In genomic region chr16:67926181-67926742, GRCh38 we compare ENCODE assay signal across 8 cellular contexts. TPM values are rescaled to one million over a fixed set of nuclear protein-coding genes. Genes with fewer than 3 reads are reported as not detected.
A peak's percentile ranks its signal among the peaks of the same experiment; 100 is the strongest.
DNase-seq lines count a peak whose midpoint lies in the region; TF ChIP-seq lines count a peak whose summit lies in the region.

No MANE protein-coding gene starts in this region.

- no peaks in the 10 kb centered on the region for H3K9me3 Mint-ChIP-seq in immature natural killer cell

- no peak overlapping the region for H3K4me3 Mint-ChIP-seq in immature natural killer cell

- H3K27ac Mint-ChIP-seq in immature natural killer cell, result peak overlapping the region in 1 of 6 donors; percentile 51

- H3K27me3 Mint-ChIP-seq in immature natural killer cell (ENCODE audit: low read depth in 3 of 3), result peaks cover 0 to 3% (median 2%) of the 10 kb centered on the region in 3 donors

- peak; percentile 21 for TF ChIP-seq CTCF in GM12873 (IDR thresholded peaks at IDR 0.05; ENCODE audit: insufficient read depth, low read depth, low read length, missing control alignments)

- H3K4me1 Mint-ChIP-seq in immature natural killer cell, result peaks cover 0 to 9% of the 10 kb centered on the region in 2 donors

- no peaks in the 10 kb centered on the region for H3K36me3 Mint-ChIP-seq in immature natural killer cell

- DNase-seq in NCI-H2171 treated with DMSO at 0.1 percent for 48 hours (lab: John Stamatoyannopoulos, UW), result peak; percentile 98
- peak; percentile 81 for DNase-seq in dermis blood vessel endothelial cell
- DNase-seq in pulmonary artery endothelial cell (ENCODE audit: low read depth, low spot score), result peak; percentile 43
- no peak for DNase-seq in stimulated activated CD4-positive, alpha-beta T cell treated with anti-CD3 and anti-CD28 coated beads, Interleukin-2, amount 100 ng/mL, for 48 hours
- DNase-seq in epidermal melanocyte (ENCODE audit: insufficient read length, low spot score), result no peak
- DNase-seq in immature natural killer cell, result no peak
- no peak for DNase-seq in stimulated activated CD4-positive, alpha-beta T cell treated with anti-CD3 and anti-CD28 coated beads, Interleukin-4, amount 100 ng/mL, for 24 hours

RNA-seq across cellular contexts. Expression of gene CTRL, which starts 5.4 kb away (rescaled TPM):
- total RNA-seq in dermis blood vessel endothelial cell (0.17 and 0.88 TPM in 2 replicates), pulmonary artery endothelial cell (0.26 and 0.35 TPM in 2 replicates)
- polyA plus RNA-seq in immature natural killer cell, result 1 to 10 TPM in 2 of 3 donors, under 1 TPM in 1; 0.59 to 2.9 (median 2.0) TPM

RNA-seq across cellular contexts. Expression of gene PSMB10, which starts 10.4 kb away (rescaled TPM):
- total RNA-seq in dermis blood vessel endothelial cell, result 46.8 and 95.8 TPM in 2 replicates
- total RNA-seq in pulmonary artery endothelial cell, result 58.8 and 87.0 TPM in 2 replicates
- 1,000 to 10,000 TPM in 2 of 3 donors, 100 to 1,000 TPM in 1; 893 to 1,468 (median 1,114) TPM for polyA plus RNA-seq in immature natural killer cell

RNA-seq across cellular contexts. Expression of gene LCAT, which starts 17.7 kb away (rescaled TPM):
- total RNA-seq in dermis blood vessel endothelial cell (3.3 and 6.5 TPM in 2 replicates), pulmonary artery endothelial cell (2.1 and 3.8 TPM in 2 replicates)
- polyA plus RNA-seq in immature natural killer cell, result 1 to 10 TPM in 1 of 3 donors, under 1 TPM in 1, not detected in 1; 0.14 to 1.3 TPM

RNA-seq across cellular contexts. Expression of gene PSKH1, which starts 33.2 kb away (rescaled TPM):
- 24.7 and 30.8 TPM in 2 replicates for total RNA-seq in dermis blood vessel endothelial cell
- 15.3 and 15.4 TPM in 2 replicates for total RNA-seq in pulmonary artery endothelial cell
- polyA plus RNA-seq in immature natural killer cell, result 10 to 100 TPM; 16.4 to 40.6 (median 21.7) TPM

RNA-seq across cellular contexts. Expression of gene NRN1L, which starts 41.6 kb away (rescaled TPM):
- total RNA-seq in dermis blood vessel endothelial cell (0.14 and 0.51 TPM in 2 replicates), pulmonary artery endothelial cell (not detected in 2 replicates)
- polyA plus RNA-seq in immature natural killer cell, result under 1 TPM in 1 of 3 donors, not detected in 2; 0.91 TPM

Comparison
In these comparisons a context has a peak if more than half of its experiments do, and no peak if none do; other contexts are left out.
1. DNase-seq: peak in NCI-H2171 treated with DMSO at 0.1 percent for 48 hours (single experiment), dermis blood vessel endothelial cell (single experiment) and pulmonary artery endothelial cell (single experiment); none in stimulated activated CD4-positive, alpha-beta T cell treated with anti-CD3 and anti-CD28 coated beads, Interleukin-2, amount 100 ng/mL, for 48 hours (0 of 2), epidermal melanocyte (single experiment), immature natural killer cell (0 of 3) and stimulated activated CD4-positive, alpha-beta T cell treated with anti-CD3 and anti-CD28 coated beads, Interleukin-4, amount 100 ng/mL, for 24 hours (single experiment).